In the genomic region with DNA sequence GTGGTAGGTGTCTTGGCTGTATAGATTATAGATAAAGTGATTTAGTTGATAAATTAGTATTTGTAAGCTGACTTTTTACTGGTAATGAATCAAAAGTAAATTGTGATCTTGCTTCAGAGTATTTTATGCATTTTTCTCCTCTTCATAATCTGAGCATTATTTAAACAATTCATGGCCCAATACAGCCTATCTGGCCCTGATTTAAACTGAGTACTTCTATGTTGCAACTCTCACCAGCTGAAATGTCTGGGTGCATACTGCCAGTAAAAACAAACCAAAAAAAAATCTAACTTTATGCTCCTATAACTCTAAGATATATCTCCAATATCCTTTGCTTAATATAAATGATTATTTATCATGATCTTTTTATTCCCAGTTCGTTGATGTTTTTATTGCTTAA, we compare ENCODE assay signal across 19 cellular contexts.
"Had no signal": no experiment of that assay in that cellular context is flagged by ENCODE, and none has a peak within 500 bp of the region (broad histone marks: within the 10 kb centered on the region; RNA-seq: fewer than 3 reads in every experiment).

No MANE protein-coding gene starts in this region.

- H3K9me3 ChIP-seq: heart left ventricle, left lung, sigmoid colon, spleen, thoracic aorta, upper lobe of right lung had no signal

- H3K27ac ChIP-seq: heart left ventricle, left lung, sigmoid colon, spleen, thoracic aorta, upper lobe of right lung had no signal

- DNase-seq: activated CD4-positive, alpha-beta memory T cell treated with anti-CD3 and anti-CD28 coated beads for 36 hours; activated CD4-positive, alpha-beta T cell treated with anti-CD3 and anti-CD28 coated beads for 48 hours; activated effector memory CD4-positive, alpha-beta T cell treated with Interleukin-2 at 50 U/mL for 16 hours; activated naive CD4-positive, alpha-beta T cell treated with anti-CD3 and anti-CD28 coated beads for 36 hours; activated naive CD8-positive, alpha-beta T cell treated with anti-CD3 and anti-CD28 coated beads, Interleukin-2, amount 10 ng/mL, durations not matched to agents 7 days and 5 days; activated T-cell treated with anti-CD3 and anti-CD28 coated beads, Interleukin-2, amount 50 U/mL, for 48 hours; amygdala; effector CD4-positive, alpha-beta T cell; heart left ventricle; left lung; naive B cell; sigmoid colon; spleen; stimulated activated CD4-positive, alpha-beta T cell treated with anti-CD3 and anti-CD28 coated beads, Interleukin-4, amount 100 ng/mL, for 1 hour; stimulated activated naive CD4-positive, alpha-beta T cell; upper lobe of right lung had no signal

- H3K27me3 ChIP-seq: heart left ventricle, left lung, sigmoid colon, spleen, upper lobe of right lung had no signal

- H3K4me3 ChIP-seq: heart left ventricle, left lung, lung, sigmoid colon, spleen, thoracic aorta, upper lobe of right lung had no signal

- FAIRE-seq: bronchial epithelial cell had no signal

- H3K4me1 ChIP-seq: heart left ventricle, left lung, sigmoid colon, spleen, upper lobe of right lung had no signal

- ATAC-seq: heart left ventricle, left lung, upper lobe of right lung had no signal
